10 cellular contexts compared by ENCODE assay signal in the genomic region with DNA sequence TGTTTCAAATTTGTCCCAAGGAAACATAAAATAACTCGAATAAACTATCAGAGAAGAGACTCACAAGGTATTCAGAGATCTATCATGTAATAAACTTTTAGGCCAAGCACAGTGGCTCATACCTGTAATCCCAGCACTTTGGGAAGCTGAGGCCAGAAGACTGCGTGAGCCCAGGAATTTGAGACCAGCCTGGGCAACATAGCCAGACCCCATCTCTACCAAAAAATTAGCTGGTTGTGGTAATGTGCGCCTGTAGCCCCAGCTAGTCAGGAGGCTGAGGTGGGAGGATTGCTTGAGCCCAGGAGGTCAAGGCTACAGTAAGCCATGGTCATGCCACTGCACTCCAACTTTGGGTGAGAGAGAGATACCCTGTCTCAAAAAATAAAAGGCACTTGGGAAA.
"Had no signal": no experiment of that assay in that cellular context is flagged by ENCODE, and none has a peak within 500 bp of the region (broad histone marks: within the 10 kb centered on the region; RNA-seq: fewer than 3 reads in every experiment).

No MANE protein-coding gene starts in this region.

- H3K36me3 ChIP-seq: HAP-1 had no signal

- H3K9ac ChIP-seq: KMS-11 had no signal

- H3K9me3 ChIP-seq: HAP-1 had no signal

- H3K27ac Mint-ChIP-seq: GM23338 had no signal

- DNase-seq: H7, IMR-90, Karpas-422, KBM-7 had no signal

- ATAC-seq: GM23338, HCT116 had no signal

- H3K27ac ChIP-seq: HL-60, KMS-11 had no signal

- FAIRE-seq: H1 had no signal

- H3K4me1 Mint-ChIP-seq: GM23338 had no signal

- H3K4me2 ChIP-seq: GM23338, KMS-11 had no signal

- H3K4me3 Mint-ChIP-seq: GM23338 had no signal

- H3K9me3 Mint-ChIP-seq: GM23338 had no signal

- H2AFZ ChIP-seq: GM23338 had no signal

- H3K4me3 ChIP-seq: GM23338, HAP-1 had no signal

- H3K4me1 ChIP-seq: HAP-1 had no signal
